19 cellular contexts compared by ENCODE assay signal in genomic region chr15:51706347-51706746, GRCh38. TPM values are rescaled to one million over a fixed set of nuclear protein-coding genes. Genes with fewer than 3 reads are reported as not detected.
DNase-seq lines count a peak whose midpoint lies in the region; ATAC-seq, FAIRE-seq and TF ChIP-seq lines count a peak whose summit lies in the region.
"Had no signal": no experiment of that assay in that cellular context is flagged by ENCODE, and none has a peak within 500 bp of the region (broad histone marks: within the 10 kb centered on the region; RNA-seq: fewer than 3 reads in every experiment).

No MANE protein-coding gene starts in this region.

- FAIRE-seq in A549 (lab: Jason Lieb, UNC): peak; percentile 54

- H3K4me1 ChIP-seq in A549: no peaks in the 10 kb centered on the region
- H3K4me1 ChIP-seq: breast epithelium had no signal

- H3K27ac ChIP-seq in A549: no peak overlapping the region
- H3K27ac ChIP-seq: breast epithelium had no signal

- no peaks in the 10 kb centered on the region for H3K9me3 ChIP-seq in A549
- H3K9me3 ChIP-seq: breast epithelium had no signal

- no peak for ATAC-seq in A549
- peak; percentile 78 for ATAC-seq in left ventricle myocardium superior
- no peak for ATAC-seq in GM18511 (IDR thresholded peaks at IDR 0.05; ENCODE audit: unreplicated experiment)
- ATAC-seq in left colon: no peak
- ATAC-seq: activated CD8-positive, alpha-beta T cell treated with anti-CD3 and anti-CD28 coated beads, Interleukin-2, amount 10 ng/mL, durations not matched to agents 7 days and 5 days; Panc1 had no signal

- CTCF ChIA-PET in A549 (lab: Yijun Ruan, JAX): interaction anchor here (1.0 to 1.1 kb wide), 2 partner anchors 56 to 70 kb away, joined by 3 to 4 read pairs; no protein-coding TSS in a partner anchor

- intact Hi-C loops in left ventricle myocardium superior (cut with micrococcal nuclease): no loop called here
- intact Hi-C loops in left colon (cut with DNase I, micrococcal nuclease): no loop called here

- POLR2A ChIA-PET in A549 (lab: Yijun Ruan, JAX): no interaction called here

- TF ChIP-seq RAD21 in A549 (conservative IDR thresholded peaks at IDR 0.05 in 1 of 2, IDR thresholded peaks at IDR 0.05 in 1 of 2): no peak

- no peak overlapping the region for H3K4me3 ChIP-seq in A549
- H3K4me3 ChIP-seq: breast epithelium had no signal

- 62% methylated on average over 5 of the region's 5 CpGs for WGBS in A549 (ENCODE audit: missing lambda C conversion rate)

- TF ChIP-seq POLR2A in A549 (IDR thresholded peaks at IDR 0.05; ENCODE audit: low read length): no peak

- no peak overlapping the region for H3K4me2 ChIP-seq in A549

- TF ChIP-seq CTCF in A549 (IDR thresholded peaks at IDR 0.05): no peak

- DNase-seq in A549 (ENCODE audit: low read depth in 1 of 2, low spot score in 1 of 2) (no peak), HCEC 1CT (peak; percentile 34), amniotic epithelial cell (ENCODE audit: low read depth) (peak; percentile 69), left ventricle myocardium superior (no peak), left colon (no peak), DMS53 (lab: John Stamatoyannopoulos, UW) (no peak), hypothalamus (lab: John Stamatoyannopoulos, UW) (no peak)
- DNase-seq: activated CD8-positive, alpha-beta T cell treated with anti-CD3 and anti-CD28 coated beads, Interleukin-2, amount 10 ng/mL, durations not matched to agents 7 days and 5 days; activated naive CD8-positive, alpha-beta T cell treated with anti-CD3 and anti-CD28 coated beads, Interleukin-2, amount 10 ng/mL, durations not matched to agents 7 days and 5 days; CD8-positive, alpha-beta memory T cell; MV-4-11; NCI-H2081 treated with DMSO at 0.1 percent for 48 hours; NCI-H526; nucleus accumbens; stimulated activated CD4-positive, alpha-beta T cell treated with anti-CD3 and anti-CD28 coated beads, Interleukin-1b, Interleukin-23, amount 100 ng/mL, for 48 hours had no signal

- no peak for TF ChIP-seq EP300 in A549 (IDR thresholded peaks at IDR 0.05)

TF ChIP-seq in A549, 52 proteins besides CTCF, POLR2A, EP300 and RAD21:
- no peak for TF ChIP-seq RARB (CRISPR knock-in tag; IDR thresholded peaks at IDR 0.05)
- TF ChIP-seq CHD4 (IDR thresholded peaks at IDR 0.05; ENCODE audit: borderline replicate concordance): no peak
- TF ChIP-seq EHMT2 (IDR thresholded peaks at IDR 0.05; ENCODE audit: low read depth): no peak
- no peak for TF ChIP-seq ZC3H11A (IDR thresholded peaks at IDR 0.05)
- no peak for TF ChIP-seq CEBPB (IDR thresholded peaks at IDR 0.05)
- TF ChIP-seq RCOR1 (IDR thresholded peaks at IDR 0.05; ENCODE audit: low read depth, low read length): no peak
- TF ChIP-seq FOSB (CRISPR knock-in tag; IDR thresholded peaks at IDR 0.05): no peak
- TF ChIP-seq, protein P1, sequence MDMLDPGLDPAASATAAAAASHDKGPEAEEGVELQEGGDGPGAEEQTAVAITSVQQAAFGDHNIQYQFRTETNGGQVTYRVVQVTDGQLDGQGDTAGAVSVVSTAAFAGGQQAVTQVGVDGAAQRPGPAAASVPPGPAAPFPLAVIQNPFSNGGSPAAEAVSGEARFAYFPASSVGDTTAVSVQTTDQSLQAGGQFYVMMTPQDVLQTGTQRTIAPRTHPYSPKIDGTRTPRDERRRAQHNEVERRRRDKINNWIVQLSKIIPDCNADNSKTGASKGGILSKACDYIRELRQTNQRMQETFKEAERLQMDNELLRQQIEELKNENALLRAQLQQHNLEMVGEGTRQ (IDR thresholded peaks at IDR 0.05): no peak

RNA-seq across cellular contexts. Expression of gene SCG3, which starts 25.0 kb away (rescaled TPM):
- polyA plus RNA-seq in A549 (2011; rRNA removed): 0.03 TPM in 1 of 2 replicates, not detected in the other
- 0.01 TPM in 1 of 2 replicates, not detected in the other for polyA plus RNA-seq in A549 (2012; cell fraction: cytosol; rRNA removed)
- polyA plus RNA-seq in A549 (2012; cell fraction: nucleus; rRNA removed): not detected in 2 replicates
- polyA plus RNA-seq in A549 (2017; fragmentation: RNase III; extraction: RNeasy Plus Mini Kit Qiagen cat#74134 plus additional on column Dnase treatment): 0.03 TPM in 1 of 3 replicates, not detected in the others
- polyA minus RNA-seq in A549 (2011; rRNA and poly(A)+ RNA removed): not detected in 2 replicates
- not detected for total RNA-seq in left ventricle myocardium superior
- total RNA-seq in left colon: 1 to 10 TPM in 1 of 2 donors, under 1 TPM in 1; 0.95 to 1.2 TPM
- total RNA-seq: activated CD8-positive, alpha-beta T cell treated with anti-CD3 and anti-CD28 coated beads, Interleukin-2, amount 10 ng/mL, durations not matched to agents 7 days and 5 days; activated naive CD8-positive, alpha-beta T cell treated with anti-CD3 and anti-CD28 coated beads, Interleukin-2, amount 10 ng/mL, durations not matched to agents 7 days and 5 days; activated T-helper 1 cell treated with anti-CD3 and anti-CD28 coated beads, Interleukin-12 subunit alpha, Interleukin-12 subunit beta, Interleukin-2, Interleukin-4 antibody, amounts not matched to agents 30 ng/mL and 10 ng/mL and 1 ng/mL, durations not matched to agents 14 hours and 24 hours and 36 hours; CD8-positive, alpha-beta memory T cell had no signal
- polyA plus RNA-seq: CD8-positive, alpha-beta memory T cell had no signal

RNA-seq across cellular contexts. Expression of gene LYSMD2, which starts 31.1 kb away (rescaled TPM):
- polyA plus RNA-seq in A549 (2011; rRNA removed): 29.2 and 32.1 TPM in 2 replicates
- polyA plus RNA-seq in A549 (2012; cell fraction: cytosol; rRNA removed): 11.8 and 14.3 TPM in 2 replicates
- polyA plus RNA-seq in A549 (2012; cell fraction: nucleus; rRNA removed): 6.2 and 9.6 TPM in 2 replicates
- 16.9 to 18.5 TPM (median 18.3 TPM) in 3 replicates for polyA plus RNA-seq in A549 (2017; fragmentation: RNase III; extraction: RNeasy Plus Mini Kit Qiagen cat#74134 plus additional on column Dnase treatment)
- 2.7 and 4.0 TPM in 2 replicates for polyA minus RNA-seq in A549 (2011; rRNA and poly(A)+ RNA removed)
- total RNA-seq in left ventricle myocardium superior: 4.7 TPM
- total RNA-seq in left colon: 1 to 10 TPM; 6.6 to 7.3 TPM

RNA-seq across cellular contexts. Expression of gene TMOD2, which starts 45.0 kb away (rescaled TPM):
- polyA plus RNA-seq in A549 (2011; rRNA removed) (2.5 and 2.8 TPM in 2 replicates), A549 (2017; fragmentation: RNase III; extraction: RNeasy Plus Mini Kit Qiagen cat#74134 plus additional on column Dnase treatment) (1.6 to 2.1 TPM (median 2.0 TPM) in 3 replicates)
- polyA plus RNA-seq in A549 (2012; cell fraction: cytosol; rRNA removed): 0.24 and 0.30 TPM in 2 replicates
- polyA plus RNA-seq in A549 (2012; cell fraction: nucleus; rRNA removed): 0.18 and 0.31 TPM in 2 replicates
- polyA minus RNA-seq in A549 (2011; rRNA and poly(A)+ RNA removed): 1.2 and 1.4 TPM in 2 replicates
- total RNA-seq in left ventricle myocardium superior (9.2 TPM), left colon (1 to 10 TPM; 3.0 to 7.5 TPM)

Comparison
In these comparisons a context has a peak if more than half of its experiments do, and no peak if none do; other contexts are left out.
1. DNase-seq: peak in HCEC 1CT (single experiment) and amniotic epithelial cell (single experiment); none in A549 (0 of 2), left ventricle myocardium superior (single experiment), left colon (0 of 2), DMS53 (single experiment) and hypothalamus (0 of 51).